33 cellular contexts compared by ENCODE assay signal in genomic region chr10:129483427-129484010, GRCh38. TPM values are rescaled to one million over a fixed set of nuclear protein-coding genes. Genes with fewer than 3 reads are reported as not detected.
DNase-seq lines count a peak whose midpoint lies in the region; ATAC-seq and TF ChIP-seq lines count a peak whose summit lies in the region.
"Had no signal": no experiment of that assay in that cellular context is flagged by ENCODE, and none has a peak within 500 bp of the region (broad histone marks: within the 10 kb centered on the region; RNA-seq: fewer than 3 reads in every experiment).

No MANE protein-coding gene starts in this region.

- no peak for TF ChIP-seq CTCF in WTC11 (IDR thresholded peaks at IDR 0.05)

- TF ChIP-seq RAD21 in Ishikawa (IDR thresholded peaks at IDR 0.05; ENCODE audit: low read depth): no peak

- H3K36me3 Mint-ChIP-seq in WTC11: peaks cover 61% of the 10 kb centered on the region

- no peaks in the 10 kb centered on the region for H3K4me1 Mint-ChIP-seq in WTC11
- H3K4me1 Mint-ChIP-seq: neural progenitor cell had no signal

- POLR2A ChIA-PET in WTC11 (lab: Charles Lee): no interaction called here

- ATAC-seq in WTC11: no peak
- ATAC-seq in GM18505 (IDR thresholded peaks at IDR 0.05; ENCODE audit: unreplicated experiment): no peak
- no peak for ATAC-seq in HG03571 (IDR thresholded peaks at IDR 0.05; ENCODE audit: unreplicated experiment)
- ATAC-seq: foreskin keratinocyte; heart left ventricle; pancreas; stimulated activated naive CD8-positive, alpha-beta T cell treated with anti-CD3 and anti-CD28 coated beads, Interleukin-15, amount 100 ng/mL, for 72 hours had no signal

- H3K4me3 Mint-ChIP-seq in WTC11: no peak overlapping the region
- H3K4me3 Mint-ChIP-seq: CD8-positive, alpha-beta memory T cell; H9; neural progenitor cell; stimulated activated naive CD8-positive, alpha-beta T cell treated with anti-CD3 and anti-CD28 coated beads, Interleukin-15, amount 100 ng/mL, for 72 hours; T-helper 2 cell treated with Interferon-gamma antibody and Interleukin-4, amounts not matched to agents 5 μg/mL and 100 μg/mL, for 36 hours had no signal

- in situ Hi-C loops in ACHN (cut with HindIII; ENCODE audit: low pct_ligation_motif_present, low pct_unique_long_range_greater_than_20kb, low sequenced_read_pairs): no loop called here

- no peak overlapping the region for H3K27ac Mint-ChIP-seq in WTC11
- H3K27ac Mint-ChIP-seq: activated T-helper 2 cell treated with anti-CD3 and anti-CD28 coated beads, Interferon-gamma antibody, Interleukin-2, Interleukin-4, amounts not matched to agents 10 μg/mL and 5 μg/mL and 100 μg/mL, durations not matched to agents 14 hours and 24 hours and 36 hours; H9; neural progenitor cell; stimulated activated naive CD8-positive, alpha-beta T cell treated with anti-CD3 and anti-CD28 coated beads, Interleukin-15, amount 100 ng/mL, for 72 hours; T-helper 2 cell treated with Interferon-gamma antibody and Interleukin-4, amounts not matched to agents 5 μg/mL and 100 μg/mL, for 36 hours had no signal

- H3K9me3 Mint-ChIP-seq in WTC11: peaks cover 63% of the 10 kb centered on the region

- no peaks in the 10 kb centered on the region for H3K27me3 Mint-ChIP-seq in WTC11 (ENCODE audit: low read depth)
- H3K27me3 Mint-ChIP-seq: CD8-positive, alpha-beta memory T cell; stimulated activated naive CD8-positive, alpha-beta T cell treated with anti-CD3 and anti-CD28 coated beads, Interleukin-15, amount 100 ng/mL, for 72 hours had no signal

- DNase-seq in ACHN (peak; percentile 29), WTC11 (ENCODE audit: low spot score) (no peak), erythroblast (lab: John Stamatoyannopoulos, UW) (peak; percentile 8 to 12), cerebellum (ENCODE audit: low spot score) (no peak), NCI-H526 (lab: John Stamatoyannopoulos, UW) (no peak)
- DNase-seq: activated CD4-positive, alpha-beta T cell treated with anti-CD3 and anti-CD28 coated beads for 4 hours; activated naive CD4-positive, alpha-beta T cell treated with anti-CD3 and anti-CD28 coated beads, Interleukin-2, amount 50 U/mL, for 16 hours; amygdala; BE2C; CD8-positive, alpha-beta memory T cell; effector CD4-positive, alpha-beta T cell; EL; foreskin keratinocyte; H9; heart left ventricle; IMR-90; NCI-H1105; NCI-H187; NCI-H524; pancreas; PC-9; retina; SHP77; stimulated activated CD4-positive, alpha-beta T cell treated with anti-CD3 and anti-CD28 coated beads, Interleukin-1b, Interleukin-23, amount 100 ng/mL, for 48 hours; stimulated activated CD8-positive, alpha-beta memory T cell treated with anti-CD3 and anti-CD28 coated beads, Interleukin-4, amount 100 ng/mL, for 48 hours; stimulated activated naive CD8-positive, alpha-beta T cell treated with anti-CD3 and anti-CD28 coated beads, Interleukin-15, amount 100 ng/mL, for 72 hours; uterus had no signal

- TF ChIP-seq POLR2A in erythroblast (IDR thresholded peaks at IDR 0.05; ENCODE audit: low read length) (no peak), GM18505 (IDR thresholded peaks at IDR 0.05; ENCODE audit: borderline replicate concordance, extremely low read depth, insufficient read depth, insufficient read length) (no peak)

- no peak for TF ChIP-seq EP300 in Ishikawa (IDR thresholded peaks at IDR 0.05; ENCODE audit: borderline replicate concordance)

- CTCF ChIA-PET in WTC11 (lab: Charles Lee): no interaction called here

TF ChIP-seq in Ishikawa, 13 proteins besides CTCF, POLR2A, EP300 and RAD21:
- TF ChIP-seq USF1 (IDR thresholded peaks at IDR 0.05): 0 out of 2 replicates have a peak, but pooled peaks have one; percentile 7
- no peak for TF ChIP-seq TAF1 (IDR thresholded peaks at IDR 0.05; ENCODE audit: low read depth)

TF ChIP-seq in WTC11, 78 proteins besides CTCF, POLR2A, EP300 and RAD21:
- TF ChIP-seq ZNF317 (CRISPR knock-in tag; IDR thresholded peaks at IDR 0.05; ENCODE audit: borderline replicate concordance, low read depth): peak; percentile 99
- TF ChIP-seq ZBTB43 (CRISPR knock-in tag; IDR thresholded peaks at IDR 0.05): no peak

RNA-seq across cellular contexts. Expression of gene MGMT, which starts 16.5 kb away (rescaled TPM):
- total RNA-seq in WTC11 (2021) (11.8 to 18.4 TPM (median 18.2 TPM) in 3 replicates), cerebellum (16.6 TPM)

Comparison
In these comparisons a context has a peak if more than half of its experiments do, and no peak if none do; other contexts are left out.
1. DNase-seq: peak in ACHN (single experiment) and erythroblast (2 of 2); none in WTC11 (single experiment), cerebellum (single experiment) and NCI-H526 (0 of 2).